Comparison of ENCODE assay signal across 27 cellular contexts in the genomic region with DNA sequence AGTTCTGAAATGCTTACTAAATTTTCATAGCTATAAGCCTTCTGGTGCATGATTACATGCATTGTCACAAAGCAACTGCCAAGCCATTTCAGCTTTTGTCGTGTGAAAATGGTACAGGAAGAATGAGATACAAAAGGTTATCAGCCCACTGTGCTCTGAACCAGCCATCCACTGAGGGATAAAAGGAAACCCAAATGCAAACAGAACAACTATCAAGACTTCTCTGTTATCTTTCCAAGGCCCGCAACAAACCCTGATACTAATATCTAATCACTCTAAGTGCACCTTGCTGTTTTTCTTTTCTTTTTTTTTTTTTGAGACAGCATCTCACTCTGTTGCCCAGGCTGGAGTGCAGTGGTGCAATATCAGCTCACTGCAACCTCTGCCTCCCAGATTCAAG.
"Had no signal": no experiment of that assay in that cellular context is flagged by ENCODE, and none has a peak within 500 bp of the region (broad histone marks: within the 10 kb centered on the region; RNA-seq: fewer than 3 reads in every experiment).

No MANE protein-coding gene starts in this region.

- H3K27me3 Mint-ChIP-seq: effector memory CD8-positive, alpha-beta T cell; memory B cell; stimulated activated naive B cell treated with anti-CD40 and anti-IgM and Interleukin-4, amounts not matched to agents 10 μg/mL and 1 μg/mL and 100 μg/mL, for 72 hours; stimulated activated naive CD8-positive, alpha-beta T cell treated with anti-CD3 and anti-CD28 coated beads, Interleukin-15, Interleukin-2, amounts not matched to agents 100 ng/mL and 50 ng/mL, for 24 hours had no signal

- H3K36me3 ChIP-seq: ovary, right lobe of liver, thoracic aorta had no signal

- H3K4me1 ChIP-seq: right lobe of liver had no signal

- ATAC-seq: effector memory CD8-positive, alpha-beta T cell; esophagus mucosa; gastrocnemius medialis; left ventricle myocardium superior; natural killer cell; stimulated activated naive B cell treated with anti-CD40 and anti-IgM and Interleukin-4, amounts not matched to agents 10 μg/mL and 1 μg/mL and 100 μg/mL, for 72 hours had no signal

- FAIRE-seq: endometrium, keratinocyte, small intestine, urothelium cell line had no signal

- DNase-seq: dermis blood vessel endothelial cell; effector memory CD8-positive, alpha-beta T cell; foreskin fibroblast; gastrocnemius medialis; head of caudate nucleus; left ventricle myocardium superior; natural killer cell; occipital lobe; ovary; posterior cingulate gyrus; retina; right lobe of liver; small intestine; stimulated activated CD4-positive, alpha-beta T cell treated with anti-CD3 and anti-CD28 coated beads, Interleukin-15, amount 100 ng/mL, for 24 hours; stimulated activated CD4-positive, alpha-beta T cell treated with anti-CD3 and anti-CD28 coated beads, Interleukin-2, amount 100 ng/mL, for 48 hours; stimulated activated naive B cell treated with anti-CD40 and anti-IgM and Interleukin-4, amounts not matched to agents 10 μg/mL and 1 μg/mL and 100 μg/mL, for 72 hours; upper lobe of left lung had no signal

- H3K36me3 Mint-ChIP-seq: natural killer cell had no signal

- H3K4me3 Mint-ChIP-seq: effector memory CD8-positive, alpha-beta T cell; memory B cell; natural killer cell; stimulated activated naive B cell treated with anti-CD40 and anti-IgM and Interleukin-4, amounts not matched to agents 10 μg/mL and 1 μg/mL and 100 μg/mL, for 72 hours; stimulated activated naive CD8-positive, alpha-beta T cell treated with anti-CD3 and anti-CD28 coated beads, Interleukin-15, Interleukin-2, amounts not matched to agents 100 ng/mL and 50 ng/mL, for 24 hours had no signal

- H3K27ac ChIP-seq: coronary artery, gastrocnemius medialis, ovary, right lobe of liver, thoracic aorta, tibial nerve, upper lobe of left lung had no signal

- H3K4me3 ChIP-seq: coronary artery, gastrocnemius medialis, lung, ovary, right lobe of liver, thoracic aorta, tibial nerve, upper lobe of left lung had no signal

- H3K9me3 Mint-ChIP-seq: effector memory CD8-positive, alpha-beta T cell; natural killer cell had no signal

- H3K27ac Mint-ChIP-seq: effector memory CD8-positive, alpha-beta T cell; memory B cell; natural killer cell; stimulated activated naive B cell treated with anti-CD40 and anti-IgM and Interleukin-4, amounts not matched to agents 10 μg/mL and 1 μg/mL and 100 μg/mL, for 72 hours; stimulated activated naive CD8-positive, alpha-beta T cell treated with anti-CD3 and anti-CD28 coated beads, Interleukin-15, Interleukin-2, amounts not matched to agents 100 ng/mL and 50 ng/mL, for 24 hours had no signal

- H3K27me3 ChIP-seq: gastrocnemius medialis, ovary, right lobe of liver, tibial nerve, upper lobe of left lung had no signal

- H3K9me3 ChIP-seq: gastrocnemius medialis, ovary, right lobe of liver, thoracic aorta, tibial nerve, upper lobe of left lung had no signal
